In genomic region chr22:38953577-38954413, GRCh38 we compare ENCODE assay signal across 8 cellular contexts.
DNase-seq lines count a peak whose midpoint lies in the region; ATAC-seq, FAIRE-seq and TF ChIP-seq lines count a peak whose summit lies in the region.

No MANE protein-coding gene starts in this region.

- FAIRE-seq in HTR-8/SVneo (lab: Jason Lieb, UNC), result no peak

- ATAC-seq in GM18502 (IDR thresholded peaks at IDR 0.05; ENCODE audit: poor library complexity, unreplicated experiment) (peak; percentile 76), HG02840 (IDR thresholded peaks at IDR 0.05; ENCODE audit: low FRiP score, unreplicated experiment) (peak; percentile 59)

- peak in 3 of 5 donors; percentile 1 to 87 (median 45) for DNase-seq in T-helper 1 cell
- peak; percentile 60 to 83 for DNase-seq in erythroblast (lab: John Stamatoyannopoulos, UW)
- peak; percentile 28 to 34 for DNase-seq in stimulated activated CD8-positive, alpha-beta memory T cell treated with anti-CD3 and anti-CD28 coated beads, Interleukin-7, amount 100 ng/mL, for 4 hours (ENCODE audit: low read depth in 2 of 2)
- no peak for DNase-seq in nucleus accumbens (lab: John Stamatoyannopoulos, UW)
- no peak for DNase-seq in HTR-8/SVneo (ENCODE audit: insufficient read length, low spot score)
- DNase-seq in iPS-NIHi11 (ENCODE audit: low spot score), result no peak

- no peak for TF ChIP-seq POLR2A in erythroblast (IDR thresholded peaks at IDR 0.05; ENCODE audit: low read length)

Comparison
In these comparisons a context has a peak if more than half of its experiments do, and no peak if none do; other contexts are left out.
1. DNase-seq: peak in T-helper 1 cell (3 of 5), erythroblast (2 of 2) and stimulated activated CD8-positive, alpha-beta memory T cell treated with anti-CD3 and anti-CD28 coated beads, Interleukin-7, amount 100 ng/mL, for 4 hours (2 of 2); none in nucleus accumbens (0 of 56), HTR-8/SVneo (single experiment) and iPS-NIHi11 (single experiment).